In genomic region chr3:56823421-56823926, GRCh38 we compare ENCODE assay signal across 16 cellular contexts. TPM values are rescaled to one million over a fixed set of nuclear protein-coding genes. Genes with fewer than 3 reads are reported as not detected.
DNase-seq lines count a peak whose midpoint lies in the region; ATAC-seq and TF ChIP-seq lines count a peak whose summit lies in the region.
"Had no signal": no experiment of that assay in that cellular context is flagged by ENCODE, and none has a peak within 500 bp of the region (broad histone marks: within the 10 kb centered on the region; RNA-seq: fewer than 3 reads in every experiment).

No MANE protein-coding gene starts in this region.

- H3K27me3 Mint-ChIP-seq in activated naive CD4-positive, alpha-beta T cell treated with anti-CD3 and anti-CD28 coated beads, Interleukin-2, amount 10 ng/mL, durations not matched to agents 7 days and 5 days, result no peaks in the 10 kb centered on the region
- peaks cover 10% of the 10 kb centered on the region for H3K27me3 Mint-ChIP-seq in brain

- no peaks in the 10 kb centered on the region for H3K9me3 Mint-ChIP-seq in activated naive CD4-positive, alpha-beta T cell treated with anti-CD3 and anti-CD28 coated beads, Interleukin-2, amount 10 ng/mL, durations not matched to agents 7 days and 5 days
- no peaks in the 10 kb centered on the region for H3K9me3 Mint-ChIP-seq in brain
- H3K9me3 Mint-ChIP-seq in stimulated activated effector memory CD8-positive, alpha-beta T cell treated with anti-CD3 and anti-CD28 coated beads, Interleukin-12 subunit alpha, Interleukin-12 subunit beta, amount 100 ng/mL, for 72 hours, result no peaks in the 10 kb centered on the region

- TF ChIP-seq CTCF in brain (conservative IDR thresholded peaks at IDR 0.05), result no peak

- H3K36me3 Mint-ChIP-seq in activated naive CD4-positive, alpha-beta T cell treated with anti-CD3 and anti-CD28 coated beads, Interleukin-2, amount 10 ng/mL, durations not matched to agents 7 days and 5 days, result peaks cover 14% of the 10 kb centered on the region
- H3K36me3 Mint-ChIP-seq in brain, result no peaks in the 10 kb centered on the region
- H3K36me3 Mint-ChIP-seq in stimulated activated effector memory CD8-positive, alpha-beta T cell treated with anti-CD3 and anti-CD28 coated beads, Interleukin-12 subunit alpha, Interleukin-12 subunit beta, amount 100 ng/mL, for 72 hours, result no peaks in the 10 kb centered on the region

- peak overlapping the region; percentile 5 for H3K4me3 Mint-ChIP-seq in activated naive CD4-positive, alpha-beta T cell treated with anti-CD3 and anti-CD28 coated beads, Interleukin-2, amount 10 ng/mL, durations not matched to agents 7 days and 5 days
- H3K4me3 Mint-ChIP-seq in brain, result no peak overlapping the region
- H3K4me3 Mint-ChIP-seq in stimulated activated effector memory CD8-positive, alpha-beta T cell treated with anti-CD3 and anti-CD28 coated beads, Interleukin-12 subunit alpha, Interleukin-12 subunit beta, amount 100 ng/mL, for 72 hours, result no peak overlapping the region

- CTCF ChIA-PET in activated naive CD4-positive, alpha-beta T cell treated with anti-CD3 and anti-CD28 coated beads, Interleukin-2, amount 10 ng/mL, durations not matched to agents 7 days and 5 days (lab: Charles Lee), result interaction anchor here (0.6 to 1.9 kb wide), 6 partner anchors 17 to 166 kb away, joined by 3 to 6 read pairs (median 3); no protein-coding TSS in a partner anchor

- no peak for DNase-seq in activated naive CD4-positive, alpha-beta T cell treated with anti-CD3 and anti-CD28 coated beads, Interleukin-2, amount 10 ng/mL, durations not matched to agents 7 days and 5 days
- no peak for DNase-seq in activated naive CD4-positive, alpha-beta T cell treated with anti-CD3 and anti-CD28 coated beads, Interleukin-2, amount 50 U/mL, for 16 hours
- DNase-seq in NCI-H226 (peak; percentile 58), NCI-H1930 (lab: John Stamatoyannopoulos, UW) (no peak), RKO (ENCODE audit: low spot score) (no peak)
- no peak for DNase-seq in stimulated activated effector memory CD8-positive, alpha-beta T cell treated with anti-CD3 and anti-CD28 coated beads, Interleukin-12 subunit alpha, Interleukin-12 subunit beta, amount 100 ng/mL, for 72 hours (ENCODE audit: low spot score in 2 of 2)
- DNase-seq: activated naive CD4-positive, alpha-beta T cell; Kasumi-1; left colon; mucosa of descending colon; NCI-H1436 treated with DMSO at 0.1 percent for 48 hours; NCI-H446 treated with DMSO at 0.1 percent for 48 hours; pancreas; SIG-M5 had no signal

- peak overlapping the region; percentile 25 for H3K27ac Mint-ChIP-seq in activated naive CD4-positive, alpha-beta T cell treated with anti-CD3 and anti-CD28 coated beads, Interleukin-2, amount 10 ng/mL, durations not matched to agents 7 days and 5 days
- H3K27ac Mint-ChIP-seq in brain, result peak overlapping the region in 3 of 5 experiments; percentile 17 to 26 (median 17)
- peak overlapping the region; percentile 58 for H3K27ac Mint-ChIP-seq in stimulated activated effector memory CD8-positive, alpha-beta T cell treated with anti-CD3 and anti-CD28 coated beads, Interleukin-12 subunit alpha, Interleukin-12 subunit beta, amount 100 ng/mL, for 72 hours

- peaks cover 60% of the 10 kb centered on the region for H3K4me1 Mint-ChIP-seq in activated naive CD4-positive, alpha-beta T cell treated with anti-CD3 and anti-CD28 coated beads, Interleukin-2, amount 10 ng/mL, durations not matched to agents 7 days and 5 days
- H3K4me1 Mint-ChIP-seq in brain, result peaks cover 32% of the 10 kb centered on the region
- H3K4me1 Mint-ChIP-seq in stimulated activated effector memory CD8-positive, alpha-beta T cell treated with anti-CD3 and anti-CD28 coated beads, Interleukin-12 subunit alpha, Interleukin-12 subunit beta, amount 100 ng/mL, for 72 hours, result peaks cover 44% of the 10 kb centered on the region

- no peak for ATAC-seq in stimulated activated effector memory CD8-positive, alpha-beta T cell treated with anti-CD3 and anti-CD28 coated beads, Interleukin-12 subunit alpha, Interleukin-12 subunit beta, amount 100 ng/mL, for 72 hours
- ATAC-seq in GM18870 (IDR thresholded peaks at IDR 0.05; ENCODE audit: unreplicated experiment), result no peak
- ATAC-seq: left colon, mucosa of descending colon had no signal

RNA-seq across cellular contexts. Expression of gene ARHGEF3, which starts 21.7 kb away (rescaled TPM):
- polyA plus RNA-seq in brain (ENCODE audit: insufficient read depth, low read depth, low replicate concordance), result 7.3 TPM
